Comparison of ENCODE assay signal across 27 cellular contexts in the genomic region with DNA sequence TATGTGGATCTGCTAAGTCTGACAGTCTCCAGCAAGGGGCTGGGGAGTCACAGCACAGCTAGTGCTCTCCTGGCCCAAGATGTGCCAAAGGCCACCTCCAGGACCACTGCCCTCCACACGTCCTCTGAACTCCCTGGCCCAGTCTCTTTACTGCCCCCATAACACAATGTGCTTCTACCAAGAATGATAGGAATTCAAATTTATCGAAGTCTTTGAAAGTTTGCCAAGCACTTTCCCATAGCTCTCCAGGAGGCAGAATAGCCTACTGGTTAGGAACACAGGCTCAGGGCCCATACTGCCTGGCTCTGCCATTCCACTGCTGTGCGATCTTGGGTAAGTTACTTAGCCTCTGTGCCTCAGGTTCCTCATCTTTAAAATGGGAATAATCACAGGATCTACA.
DNase-seq lines count a peak whose midpoint lies in the region; ATAC-seq and TF ChIP-seq lines count a peak whose summit lies in the region.
"Had no signal": no experiment of that assay in that cellular context is flagged by ENCODE, and none has a peak within 500 bp of the region (broad histone marks: within the 10 kb centered on the region; RNA-seq: fewer than 3 reads in every experiment).

No MANE protein-coding gene starts in this region.

- H3K27ac Mint-ChIP-seq in MCF 10A (ENCODE audit: low read depth, unreplicated experiment) (no peak overlapping the region), neural progenitor cell (no peak overlapping the region), immature natural killer cell (no peak overlapping the region)
- H3K27ac Mint-ChIP-seq: activated T-cell treated with anti-CD3 and anti-CD28 coated beads, Interleukin-2, amount 50 U/mL, for 72 hours; memory B cell; naive B cell; T-cell had no signal

- dilution Hi-C loops in mammary epithelial cell (cut with HindIII; ENCODE audit: low sequenced_read_pairs) = no loop called here

- H3K27me3 ChIP-seq in mammary epithelial cell (ENCODE audit: insufficient read depth, low read length) = no peaks in the 10 kb centered on the region
- no peaks in the 10 kb centered on the region for H3K27me3 ChIP-seq in neural progenitor cell
- H3K27me3 ChIP-seq in foreskin keratinocyte = no peaks in the 10 kb centered on the region
- H3K27me3 ChIP-seq: brain microvascular endothelial cell, SJSA1, spleen, transverse colon had no signal

- H3K79me2 ChIP-seq in mammary epithelial cell (ENCODE audit: insufficient read depth, low read length) (no peaks in the 10 kb centered on the region), neural progenitor cell (ENCODE audit: low read depth) (no peaks in the 10 kb centered on the region)

- H3K36me3 ChIP-seq in mammary epithelial cell (ENCODE audit: insufficient read depth, low read length) (no peaks in the 10 kb centered on the region), neural progenitor cell (no peaks in the 10 kb centered on the region)
- H3K36me3 ChIP-seq: brain microvascular endothelial cell, SJSA1, spleen, transverse colon had no signal

- H3F3A ChIP-seq in neural progenitor cell (ENCODE audit: low read depth) = peaks cover 15% of the 10 kb centered on the region

- H3K9ac ChIP-seq in mammary epithelial cell (ENCODE audit: insufficient read depth, low read length) = no peak overlapping the region
- H3K9ac ChIP-seq in neural progenitor cell = no peak overlapping the region

- H3K4me1 ChIP-seq in mammary epithelial cell (ENCODE audit: insufficient read depth, low read length) = peaks cover 8% of the 10 kb centered on the region
- peaks cover 9% of the 10 kb centered on the region for H3K4me1 ChIP-seq in neural progenitor cell
- no peaks in the 10 kb centered on the region for H3K4me1 ChIP-seq in foreskin keratinocyte
- H3K4me1 ChIP-seq: SJSA1, spleen, transverse colon had no signal

- no peak overlapping the region for H3K4me2 ChIP-seq in mammary epithelial cell (ENCODE audit: insufficient read depth, low read depth, low read length)
- H3K4me2 ChIP-seq in neural progenitor cell = peak overlapping the region; percentile 42

- no peaks in the 10 kb centered on the region for H3K9me3 Mint-ChIP-seq in MCF 10A (ENCODE audit: unreplicated experiment)
- H3K9me3 Mint-ChIP-seq in neural progenitor cell = peaks cover 5% of the 10 kb centered on the region
- peaks cover 0 to 2% (median 0%) of the 10 kb centered on the region in 6 donors for H3K9me3 Mint-ChIP-seq in immature natural killer cell
- H3K9me3 Mint-ChIP-seq: activated T-cell treated with anti-CD3 and anti-CD28 coated beads, Interleukin-2, amount 50 U/mL, for 72 hours; memory B cell; naive B cell; T-cell had no signal

- no peaks in the 10 kb centered on the region for H3K9me3 ChIP-seq in mammary epithelial cell (replicated peaks; ENCODE audit: insufficient read depth, low read length)
- no peaks in the 10 kb centered on the region for H3K9me3 ChIP-seq in neural progenitor cell (ENCODE audit: low read depth)
- H3K9me3 ChIP-seq: SJSA1, spleen, transverse colon had no signal

- WGBS in mammary epithelial cell (ENCODE audit: low coverage, missing lambda C conversion rate) = 42% methylated on average over 3 of the region's 3 CpGs

- TF ChIP-seq CTCF in mammary epithelial cell (conservative IDR thresholded peaks at IDR 0.05 in 1 of 2, IDR thresholded peaks at IDR 0.05 in 1 of 2; ENCODE audit: extremely low read depth in 1 of 2, insufficient read depth in 1 of 2, low read depth in 1 of 2, low read length in 2 of 2) (no peak), MCF 10A (IDR thresholded peaks at IDR 0.05; ENCODE audit: unreplicated experiment) (no peak), fibroblast of pulmonary artery (IDR thresholded peaks at IDR 0.05; ENCODE audit: low read length, missing control alignments) (no peak), neural progenitor cell (IDR thresholded peaks at IDR 0.05) (no peak), foreskin keratinocyte (conservative IDR thresholded peaks at IDR 0.05) (no peak)

- H4K20me1 ChIP-seq in mammary epithelial cell (ENCODE audit: insufficient read depth, low read length) (no peaks in the 10 kb centered on the region), neural progenitor cell (ENCODE audit: low read depth) (no peaks in the 10 kb centered on the region)

- H3K27me3 Mint-ChIP-seq in MCF 10A (ENCODE audit: insufficient read depth, unreplicated experiment) = peaks cover 95% of the 10 kb centered on the region
- H3K27me3 Mint-ChIP-seq in neural progenitor cell (ENCODE audit: insufficient read depth, low read depth) = peaks cover 7% of the 10 kb centered on the region
- peaks cover 6 to 10% (median 9%) of the 10 kb centered on the region in 3 donors for H3K27me3 Mint-ChIP-seq in immature natural killer cell (ENCODE audit: low read depth in 3 of 3)

- H3K36me3 Mint-ChIP-seq in MCF 10A (ENCODE audit: insufficient read depth, unreplicated experiment) = no peaks in the 10 kb centered on the region
- H3K36me3 Mint-ChIP-seq in neural progenitor cell = no peaks in the 10 kb centered on the region
- H3K36me3 Mint-ChIP-seq in immature natural killer cell = peaks cover 0 to 6% (median 0%) of the 10 kb centered on the region in 3 donors
- H3K36me3 Mint-ChIP-seq: memory B cell, naive B cell, T-cell had no signal

- H2AFZ ChIP-seq in mammary epithelial cell (ENCODE audit: low read depth, low read length) (peak overlapping the region; percentile 34), neural progenitor cell (replicated peaks) (no peak overlapping the region)

- H3K4me3 ChIP-seq in mammary epithelial cell (replicated peaks in 1 of 3; ENCODE audit: insufficient read depth in 1 of 3, low read depth in 2 of 3, low read length in 3 of 3) = no peak overlapping the region
- H3K4me3 ChIP-seq in fibroblast of pulmonary artery (replicated peaks; ENCODE audit: low read depth, low read length) = no peak overlapping the region
- no peak overlapping the region for H3K4me3 ChIP-seq in neural progenitor cell
- H3K4me3 ChIP-seq: GM12878, SJSA1, spleen, transverse colon had no signal

- POLR2A ChIA-PET in MCF 10A (lab: Yijun Ruan, JAX) = no interaction called here

- intact Hi-C loops in mammary epithelial cell (cut with micrococcal nuclease) = no loop called here
- intact Hi-C loops in MCF 10A (cut with micrococcal nuclease) = no loop called here

- CTCF ChIA-PET in mammary epithelial cell (lab: Charles Lee; ENCODE audit: low non-redundant PET) (interaction anchor here (0.7 kb wide), 1 partner anchor 11 kb away, joined by 3 read pairs; no protein-coding TSS in a partner anchor), MCF 10A (lab: Yijun Ruan, JAX) (interaction anchor here (1.5 to 4.2 kb wide), 7 partner anchors 10 to 129 kb away, joined by 4 to 50 read pairs (median 7); no protein-coding TSS in a partner anchor)

- no peak overlapping the region for H3K27ac ChIP-seq in mammary epithelial cell (ENCODE audit: insufficient read depth, low read depth, low read length)
- H3K27ac ChIP-seq in neural progenitor cell = peak overlapping the region; percentile 46
- no peak overlapping the region for H3K27ac ChIP-seq in foreskin keratinocyte
- H3K27ac ChIP-seq: 22Rv1, brain microvascular endothelial cell, epithelial cell of prostate, SJSA1, spleen, transverse colon had no signal

- DNase-seq in mammary epithelial cell (no peak), MCF 10A (ENCODE audit: unreplicated experiment) (no peak), fibroblast of pulmonary artery (ENCODE audit: low read depth) (peak; percentile 20), neural progenitor cell (ENCODE audit: low spot score) (no peak), immature natural killer cell (no peak), H4 (ENCODE audit: low spot score) (no peak), foreskin keratinocyte (no peak)
- DNase-seq: activated CD4-positive, alpha-beta T cell treated with anti-CD3 and anti-CD28 coated beads, Interleukin-2, amount 50 U/mL, for 4 hours; activated naive CD4-positive, alpha-beta T cell; activated T-cell treated with anti-CD3 and anti-CD28 coated beads, Interleukin-2, amount 50 U/mL, for 72 hours; brain microvascular endothelial cell; KBM-7; MM.1S; naive B cell; NCI-H1417; NCI-H2081 treated with DMSO at 0.1 percent for 48 hours; NCI-H69; RPMI8226; spleen; T-cell; transverse colon had no signal

- BruUV-seq in mammary epithelial cell (replicated peaks; lab: Mats Ljungman, UMichigan) = no TSS peak
- no TSS peak for BruUV-seq in MCF 10A (replicated peaks; lab: Mats Ljungman, UMichigan)

- ATAC-seq in GM21423 (IDR thresholded peaks at IDR 0.05; ENCODE audit: unreplicated experiment) (no peak), foreskin keratinocyte (no peak)
- ATAC-seq: activated T-cell treated with anti-CD3 and anti-CD28 coated beads, Interleukin-2, amount 50 U/mL, for 72 hours; GM12878; T-cell had no signal

- H3K4me3 Mint-ChIP-seq in MCF 10A (ENCODE audit: unreplicated experiment) = no peak overlapping the region
- H3K4me3 Mint-ChIP-seq in neural progenitor cell = no peak overlapping the region
- no peak overlapping the region for H3K4me3 Mint-ChIP-seq in immature natural killer cell
- H3K4me3 Mint-ChIP-seq: activated T-cell treated with anti-CD3 and anti-CD28 coated beads, Interleukin-2, amount 50 U/mL, for 72 hours; memory B cell; T-cell had no signal

- H3K4me1 Mint-ChIP-seq in MCF 10A (ENCODE audit: insufficient read depth, unreplicated experiment) (no peaks in the 10 kb centered on the region), neural progenitor cell (peaks cover 29% of the 10 kb centered on the region), immature natural killer cell (peaks cover 30 to 35% of the 10 kb centered on the region in 2 donors)
- H3K4me1 Mint-ChIP-seq: naive B cell had no signal

- in situ Hi-C loops in mammary epithelial cell (cut with MboI; ENCODE audit: low sequenced_read_pairs in 2 of 2) = no loop called here
